Comparison of ENCODE assay signal across 10 cellular contexts in the genomic region with DNA sequence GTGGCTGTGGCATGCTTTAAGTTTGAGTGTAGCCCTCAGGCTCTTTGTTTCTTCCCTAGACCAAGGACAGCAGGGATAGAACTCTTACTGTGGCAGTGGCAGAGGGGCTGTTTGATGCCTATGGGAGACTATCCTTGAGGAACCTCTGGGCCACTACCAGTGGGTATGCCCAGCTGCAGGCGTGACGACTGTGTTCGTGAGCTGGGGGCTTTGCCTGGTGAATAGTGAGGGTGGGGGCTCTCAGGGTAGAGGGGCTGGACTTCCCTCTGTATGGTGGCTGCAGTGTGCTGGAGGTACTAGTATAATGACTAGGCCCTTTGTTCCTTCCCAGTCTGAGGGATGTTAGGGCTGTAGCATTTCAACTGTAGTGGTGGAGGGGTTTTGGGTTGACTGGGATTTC.
"Had no signal": no experiment of that assay in that cellular context is flagged by ENCODE, and none has a peak within 500 bp of the region (broad histone marks: within the 10 kb centered on the region; RNA-seq: fewer than 3 reads in every experiment).

No MANE protein-coding gene starts in this region.

- H3K9me3 Mint-ChIP-seq: HFFc6 had no signal

- H2AFZ ChIP-seq: GM23248, GM23338 had no signal

- H3K4me2 ChIP-seq: GM23338 had no signal

- H3K27ac ChIP-seq: GM23248 had no signal

- ATAC-seq: GM23338, HCT116 had no signal

- H3K4me1 ChIP-seq: HAP-1 had no signal

- H3K4me3 Mint-ChIP-seq: GM23338, H9, HFFc6 had no signal

- FAIRE-seq: H54 had no signal

- H3K4me3 ChIP-seq: GM23248, GM23338, HAP-1 had no signal

- H3K9me3 ChIP-seq: HAP-1 had no signal

- H3K9ac ChIP-seq: GM23248 had no signal

- H3K27ac Mint-ChIP-seq: GM23338, H9, HFFc6 had no signal

- DNase-seq: GM23248, GOT3, H7, H9, HCEC 1CT, HFFc6 had no signal

- H3K36me3 ChIP-seq: HAP-1 had no signal

- H3K4me1 Mint-ChIP-seq: GM23338, H9 had no signal
